24 cellular contexts compared by ENCODE assay signal in genomic region chr4:167424338-167425256, GRCh38.
A peak's percentile ranks its signal among the peaks of the same experiment; 100 is the strongest.
DNase-seq lines count a peak whose midpoint lies in the region; ATAC-seq and TF ChIP-seq lines count a peak whose summit lies in the region.
"Had no signal": no experiment of that assay in that cellular context is flagged by ENCODE, and none has a peak within 500 bp of the region (broad histone marks: within the 10 kb centered on the region; RNA-seq: fewer than 3 reads in every experiment).

No MANE protein-coding gene starts in this region.

- no peaks in the 10 kb centered on the region for H4K20me1 ChIP-seq in H9 (ENCODE audit: control insufficient read depth, insufficient read depth, insufficient read length)
- H4K20me1 ChIP-seq: BLaER1 treated with 17β-estradiol and CSF1 and Interleukin-3, amounts not matched to agents 10 nM and 100 nM had no signal

- H3K36me3 ChIP-seq in neuronal stem cell (replicated peaks in 1 of 2; ENCODE audit: control insufficient read depth in 2 of 2, insufficient read depth in 2 of 2, low read length in 2 of 2) (no peaks in the 10 kb centered on the region), colonic mucosa (no peaks in the 10 kb centered on the region), H7 (replicated peaks; ENCODE audit: control insufficient read depth, insufficient read depth, low read length) (no peaks in the 10 kb centered on the region), gastroesophageal sphincter (no peaks in the 10 kb centered on the region)
- H3K36me3 ChIP-seq: BLaER1 treated with 17β-estradiol and CSF1 and Interleukin-3, amounts not matched to agents 10 nM and 100 nM; MG63 had no signal

- H4K8ac ChIP-seq in H9 (replicated peaks; ENCODE audit: insufficient read length, low read depth, low read length) (no peak overlapping the region), neuronal stem cell (ENCODE audit: low read depth, low read length) (no peak overlapping the region)

- H3K27me3 ChIP-seq in H9 (ENCODE audit: insufficient read depth, low read length), result no peaks in the 10 kb centered on the region
- no peaks in the 10 kb centered on the region for H3K27me3 ChIP-seq in neuronal stem cell (ENCODE audit: control insufficient read depth in 3 of 3, insufficient read depth in 3 of 3, low read depth in 1 of 3, low read length in 3 of 3)
- no peaks in the 10 kb centered on the region for H3K27me3 ChIP-seq in colonic mucosa
- no peaks in the 10 kb centered on the region for H3K27me3 ChIP-seq in H7 (ENCODE audit: control insufficient read depth, insufficient read depth, low read length)
- H3K27me3 ChIP-seq in gastroesophageal sphincter, result no peaks in the 10 kb centered on the region
- H3K27me3 ChIP-seq: BLaER1 treated with 17β-estradiol and CSF1 and Interleukin-3, amounts not matched to agents 10 nM and 100 nM; MG63 had no signal

- H3K27ac ChIP-seq in H9 (ENCODE audit: insufficient read length, low read depth, low read length), result no peak overlapping the region
- no peak overlapping the region for H3K27ac ChIP-seq in neuronal stem cell (replicated peaks; ENCODE audit: low read length)
- no peak overlapping the region for H3K27ac ChIP-seq in colonic mucosa
- no peak overlapping the region for H3K27ac ChIP-seq in gastroesophageal sphincter
- H3K27ac ChIP-seq: BLaER1 treated with 17β-estradiol and CSF1 and Interleukin-3, amounts not matched to agents 10 nM and 100 nM; RWPE1 had no signal

- H3K23me2 ChIP-seq in H9 (ENCODE audit: insufficient read length, low read depth, low read length, poor library complexity, severe bottlenecking), result no peaks in the 10 kb centered on the region

- peak overlapping the region in 2 of 3 experiments; percentile 52 to 55; a peak in 3 of 7 replicates for H3K27ac Mint-ChIP-seq in H9

- H3K9ac ChIP-seq in H9 (ENCODE audit: extremely low read depth, insufficient read length, low read length) (no peak overlapping the region), neuronal stem cell (ENCODE audit: low read depth, low read length, poor library complexity) (no peak overlapping the region), colonic mucosa (ENCODE audit: low read depth in 2 of 2, low read length in 2 of 2) (no peak overlapping the region)
- H3K9ac ChIP-seq: BLaER1 treated with 17β-estradiol and CSF1 and Interleukin-3, amounts not matched to agents 10 nM and 100 nM had no signal

- H3K4me1 ChIP-seq in H9 (ENCODE audit: insufficient read depth, low read length), result no peaks in the 10 kb centered on the region
- peaks cover 0 to 22% of the 10 kb centered on the region in 2 donors for H3K4me1 ChIP-seq in neuronal stem cell (ENCODE audit: control insufficient read depth in 2 of 2, insufficient read depth in 1 of 2, low read depth in 1 of 2, low read length in 2 of 2)
- no peaks in the 10 kb centered on the region for H3K4me1 ChIP-seq in colonic mucosa
- no peaks in the 10 kb centered on the region for H3K4me1 ChIP-seq in gastroesophageal sphincter
- H3K4me1 ChIP-seq: BLaER1 treated with 17β-estradiol and CSF1 and Interleukin-3, amounts not matched to agents 10 nM and 100 nM had no signal

- H3K4me2 ChIP-seq in H9 (ENCODE audit: insufficient read depth, insufficient read length, low read length) (no peak overlapping the region), neuronal stem cell (ENCODE audit: insufficient read depth, low read length, poor library complexity, severe bottlenecking) (no peak overlapping the region)
- H3K4me2 ChIP-seq: BLaER1 treated with 17β-estradiol and CSF1 and Interleukin-3, amounts not matched to agents 10 nM and 100 nM had no signal

- no peak overlapping the region for H3K4me3 Mint-ChIP-seq in H9
- H3K4me3 Mint-ChIP-seq: CD8-positive, alpha-beta memory T cell had no signal

- DNase-seq in H9, result no peak
- peak; percentile 3 for DNase-seq in dedifferentiated amniotic fluid mesenchymal stem cell (ENCODE audit: extremely low spot score)
- no peak for DNase-seq in neuronal stem cell (ENCODE audit: low spot score)
- DNase-seq in colonic mucosa, result no peak
- DNase-seq in H7, result no peak
- no peak for DNase-seq in NCI-H2029 (lab: John Stamatoyannopoulos, UW)
- DNase-seq: Calu3; CD8-positive, alpha-beta memory T cell; DMS153; GOT3; Kasumi-1; MG63; NCI-H1417; NCI-H1694 treated with DMSO at 0.1 percent for 48 hours; NCI-H2107; NCI-H2227 treated with DMSO at 0.1 percent for 48 hours; NCI-H510A; NCI-H748 treated with DMSO at 0.1 percent for 48 hours; NK-92 treated with Interleukin-12 subunit alpha and Interleukin-12 subunit beta, amount 100 ng/mL, for 24 hours; SHP77 treated with DMSO at 0.1 percent for 48 hours had no signal

- H2BK12ac ChIP-seq in H9 (ENCODE audit: insufficient read length, low read depth, low read length), result no peak overlapping the region
- H2BK12ac ChIP-seq in neuronal stem cell (ENCODE audit: low read length), result peak overlapping the region; percentile 47

- no peak for TF ChIP-seq EP300 in gastroesophageal sphincter (IDR thresholded peaks at IDR 0.05)

- no peak overlapping the region for H3K4me3 ChIP-seq in neuronal stem cell (ENCODE audit: low read length in 2 of 2)
- H3K4me3 ChIP-seq in colonic mucosa, result no peak overlapping the region
- no peak overlapping the region for H3K4me3 ChIP-seq in H7 (ENCODE audit: insufficient read depth, low read depth, low read length)
- no peak overlapping the region for H3K4me3 ChIP-seq in gastroesophageal sphincter
- H3K4me3 ChIP-seq: BLaER1 treated with 17β-estradiol and CSF1 and Interleukin-3, amounts not matched to agents 10 nM and 100 nM; MG63 had no signal

- H3K9me3 Mint-ChIP-seq in H9, result peaks cover 0 to 2% of the 10 kb centered on the region in 2 experiments; a peak in 1 of 5 replicates

- H2BK20ac ChIP-seq in H9 (ENCODE audit: low read depth, low read length, poor library complexity, severe bottlenecking), result no peak overlapping the region

- no peaks in the 10 kb centered on the region for H3K9me3 ChIP-seq in H9 (ENCODE audit: control insufficient read depth, low read depth, low read length)
- H3K9me3 ChIP-seq in neuronal stem cell (replicated peaks in 1 of 2; ENCODE audit: control insufficient read depth in 2 of 2, insufficient read depth in 1 of 2, low read depth in 1 of 2, low read length in 2 of 2), result no peaks in the 10 kb centered on the region
- H3K9me3 ChIP-seq in colonic mucosa, result no peaks in the 10 kb centered on the region
- no peaks in the 10 kb centered on the region for H3K9me3 ChIP-seq in gastroesophageal sphincter
- H3K9me3 ChIP-seq: BLaER1 treated with 17β-estradiol and CSF1 and Interleukin-3, amounts not matched to agents 10 nM and 100 nM; MG63 had no signal

- H3K4ac ChIP-seq in H9 (ENCODE audit: low read depth, low read length) (no peak overlapping the region), neuronal stem cell (ENCODE audit: low read length) (no peak overlapping the region)

- H4K91ac ChIP-seq in H9 (ENCODE audit: insufficient read length, low read depth, low read length) (no peak overlapping the region), neuronal stem cell (ENCODE audit: low read depth, low read length, poor library complexity) (no peak overlapping the region)

- no peak overlapping the region for H2AFZ ChIP-seq in H9 (ENCODE audit: low read length)
- peak overlapping the region; percentile 2 for H2AFZ ChIP-seq in neuronal stem cell (ENCODE audit: low read length)

- intact Hi-C loops in colonic mucosa (cut with DNase I), result no loop called here

- H4K5ac ChIP-seq in H9 (ENCODE audit: insufficient read length, low read depth, low read length), result no peak overlapping the region

- H3K56ac ChIP-seq in H9 (ENCODE audit: insufficient read length, low read depth, low read length), result no peak overlapping the region

- H3K14ac ChIP-seq in H9 (ENCODE audit: insufficient read depth, low read length), result no peak overlapping the region
- peak overlapping the region; percentile 59 for H3K14ac ChIP-seq in neuronal stem cell (ENCODE audit: low read length)

- H3T11ph ChIP-seq in H9 (ENCODE audit: low read length), result no peak overlapping the region

- H2BK15ac ChIP-seq in H9 (ENCODE audit: low read depth, low read length) (no peak overlapping the region), neuronal stem cell (ENCODE audit: low read length) (no peak overlapping the region)

- H2BK120ac ChIP-seq in H9 (ENCODE audit: low read depth, low read length, poor library complexity, severe bottlenecking) (no peak overlapping the region), neuronal stem cell (ENCODE audit: low read depth, low read length) (no peak overlapping the region)

- H3K4me1 Mint-ChIP-seq in H9, result peaks cover 10 to 16% of the 10 kb centered on the region in 2 experiments
- H3K4me1 Mint-ChIP-seq: CD8-positive, alpha-beta memory T cell had no signal

- H3K23ac ChIP-seq in H9 (ENCODE audit: insufficient read length, low read depth, low read length), result no peak overlapping the region
- H3K23ac ChIP-seq in neuronal stem cell (ENCODE audit: low read depth, low read length, poor library complexity), result no peak overlapping the region

- ATAC-seq in gastroesophageal sphincter, result no peak
- ATAC-seq: SK-N-SH treated with all-trans-retinoic acid at 6 μM for 48 hours had no signal

- whole genome bisulfite sequencing in H9 (ENCODE audit: extremely low coverage, insufficient read length, low lambda C conversion rate), result no CpG with 5 or more reads among the region's 7 CpGs
- no CpG with 5 or more reads among the region's 7 CpGs for WGBS in neuronal stem cell (ENCODE audit: extremely low coverage in 2 of 2, insufficient read length in 2 of 2, insufficient replicate concordance in 1 of 2), 2 donors
- WGBS in gastroesophageal sphincter (ENCODE audit: low coverage in 1 of 2), 2 donors, result 89 to 100% methylated on average over 2 to 5 of the region's 7 CpGs

- no peak for TF ChIP-seq POLR2A in gastroesophageal sphincter (IDR thresholded peaks at IDR 0.05)

- H2AK5ac ChIP-seq in H9 (ENCODE audit: insufficient read length, low read length), result no peak overlapping the region
- no peak overlapping the region for H2AK5ac ChIP-seq in neuronal stem cell (ENCODE audit: low read depth, low read length)

- H3K79me2 ChIP-seq in H9 (ENCODE audit: insufficient read depth, low read length), result no peaks in the 10 kb centered on the region

- H3K79me1 ChIP-seq in H9 (ENCODE audit: insufficient read depth, low read depth, low read length, poor library complexity, severe bottlenecking) (no peaks in the 10 kb centered on the region), neuronal stem cell (ENCODE audit: low read depth, low read length) (no peaks in the 10 kb centered on the region)

- no peak for TF ChIP-seq CTCF in H9 (conservative IDR thresholded peaks at IDR 0.05)
- no peak for TF ChIP-seq CTCF in colonic mucosa (IDR thresholded peaks at IDR 0.05)
- TF ChIP-seq CTCF in gastroesophageal sphincter (IDR thresholded peaks at IDR 0.05), result no peak

- no peaks in the 10 kb centered on the region for H3K36me3 Mint-ChIP-seq in H9 (ENCODE audit: insufficient read depth in 1 of 3, low read depth in 3 of 3)
- H3K36me3 Mint-ChIP-seq: CD8-positive, alpha-beta memory T cell had no signal

- H2BK5ac ChIP-seq in H9 (ENCODE audit: insufficient read length, low read length), result no peak overlapping the region
- no peak overlapping the region for H2BK5ac ChIP-seq in neuronal stem cell (ENCODE audit: low read length)

- no peaks in the 10 kb centered on the region for H3K27me3 Mint-ChIP-seq in H9 (ENCODE audit: low read depth)
- H3K27me3 Mint-ChIP-seq: CD8-positive, alpha-beta memory T cell had no signal

- H3K18ac ChIP-seq in H9 (ENCODE audit: insufficient read length, low read depth, low read length) (no peak overlapping the region), neuronal stem cell (ENCODE audit: low read length) (no peak overlapping the region)
